Comparison of ENCODE assay signal across 1 cellular context in genomic region chr1:50474859-50475809, GRCh38.
TF ChIP-seq lines count a peak whose summit lies in the region.

No MANE protein-coding gene starts in this region.

TF ChIP-seq in HepG2, 621 proteins besides CTCF, POLR2A, EP300 and RAD21 (continued from another document):
- TF ChIP-seq HMGXB3 (CRISPR knock-in tag; IDR thresholded peaks at IDR 0.05; ENCODE audit: borderline replicate concordance) (no peak), NR3C1 (CRISPR knock-in tag; IDR thresholded peaks at IDR 0.05) (no peak), ZNF747 (CRISPR knock-in tag; IDR thresholded peaks at IDR 0.05; ENCODE audit: borderline replicate concordance) (no peak), KLF6 (CRISPR knock-in tag; IDR thresholded peaks at IDR 0.05) (no peak), NRL (CRISPR knock-in tag; IDR thresholded peaks at IDR 0.05; ENCODE audit: borderline replicate concordance) (no peak), ZMYM3 (CRISPR knock-in tag; IDR thresholded peaks at IDR 0.05) (no peak), JUND (CRISPR knock-in tag; IDR thresholded peaks at IDR 0.05) (peak; percentile 82; the same call in 1 of the 2 replicates), NAIF1 (CRISPR knock-in tag; IDR thresholded peaks at IDR 0.05; ENCODE audit: borderline replicate concordance) (no peak), CREB1 (IDR thresholded peaks at IDR 0.05) (no peak), CREB1 (CRISPR knock-in tag; IDR thresholded peaks at IDR 0.05) (peak; percentile 52; the same call in 1 of the 2 replicates), MYC (CRISPR knock-in tag; IDR thresholded peaks at IDR 0.05; ENCODE audit: borderline replicate concordance) (no peak), SIX1 (CRISPR knock-in tag; IDR thresholded peaks at IDR 0.05; ENCODE audit: borderline replicate concordance) (peak; percentile 88; the same call in 1 of the 2 replicates), SAP130 (CRISPR knock-in tag; IDR thresholded peaks at IDR 0.05; ENCODE audit: low read depth) (0 out of 2 replicates have a peak, but pooled peaks have one; percentile 21), SIX4 (CRISPR knock-in tag; IDR thresholded peaks at IDR 0.05) (no peak), AKAP8 (CRISPR knock-in tag; IDR thresholded peaks at IDR 0.05) (no peak), ZBTB1 (CRISPR knock-in tag; IDR thresholded peaks at IDR 0.05; ENCODE audit: borderline replicate concordance) (no peak), FOXA3 (CRISPR knock-in tag; IDR thresholded peaks at IDR 0.05) (peak; percentile 74), HOMEZ (CRISPR knock-in tag; IDR thresholded peaks at IDR 0.05; ENCODE audit: low read depth) (0 out of 2 replicates have a peak, but pooled peaks have one; percentile 26), FOSL2 (CRISPR knock-in tag; IDR thresholded peaks at IDR 0.05) (peak; percentile 83; the same call in 1 of the 2 replicates), ZNF709 (CRISPR knock-in tag; IDR thresholded peaks at IDR 0.05) (no peak), MBNL3 (CRISPR knock-in tag; conservative IDR thresholded peaks at IDR 0.05) (no peak), TBX2 (CRISPR knock-in tag; IDR thresholded peaks at IDR 0.05; ENCODE audit: borderline replicate concordance) (no peak), ZNF281 (CRISPR knock-in tag; IDR thresholded peaks at IDR 0.05; ENCODE audit: borderline replicate concordance) (no peak)
